In genomic region chr3:107855710-107856109, GRCh38 we compare ENCODE assay signal across 8 cellular contexts.
DNase-seq lines count a peak whose midpoint lies in the region; ATAC-seq and TF ChIP-seq lines count a peak whose summit lies in the region.

No MANE protein-coding gene starts in this region.

- no peaks in the 10 kb centered on the region for H3K4me1 ChIP-seq in right lobe of liver

- no peaks in the 10 kb centered on the region for H3K36me3 ChIP-seq in right lobe of liver

- no peaks in the 10 kb centered on the region for H3K4me1 Mint-ChIP-seq in T-helper 17 cell

- no peak overlapping the region for H3K4me3 ChIP-seq in GM12875 (ENCODE audit: low read depth, low read length)
- H3K4me3 ChIP-seq in right lobe of liver: no peak overlapping the region

- no peak for TF ChIP-seq POLR2A in right lobe of liver (IDR thresholded peaks at IDR 0.05)

- peak; percentile 89 for ATAC-seq in HG03520 (IDR thresholded peaks at IDR 0.05; ENCODE audit: unreplicated experiment)
- peak; percentile 62 for ATAC-seq in T-helper 17 cell
- ATAC-seq in right lobe of liver: peak in 3 of 4 donors; percentile 39 to 52 (median 52)
- no peak for ATAC-seq in GM21825 (IDR thresholded peaks at IDR 0.05; ENCODE audit: unreplicated experiment)

- no peak overlapping the region for H3K4me3 Mint-ChIP-seq in T-helper 17 cell

- H3K27ac ChIP-seq in right lobe of liver (no peak overlapping the region), substantia nigra (ENCODE audit: low read depth, low read length, poor library complexity, severe bottlenecking) (no peak overlapping the region)

- no peak for DNase-seq in T-helper 17 cell
- DNase-seq in right lobe of liver: no peak
- no peak for DNase-seq in foreskin melanocyte
- no peak for DNase-seq in NK-92 (lab: John Stamatoyannopoulos, UW; ENCODE audit: unreplicated experiment)
- DNase-seq in substantia nigra (lab: John Stamatoyannopoulos, UW): no peak

- TF ChIP-seq CTCF in GM12875 (IDR thresholded peaks at IDR 0.05; ENCODE audit: borderline replicate concordance, insufficient read depth, low read depth, low read length) (peak; percentile 59), right lobe of liver (IDR thresholded peaks at IDR 0.05) (peak in 1 of 4 donors; percentile 26)

- H3K27ac Mint-ChIP-seq in T-helper 17 cell: no peak overlapping the region

- H3K27me3 ChIP-seq in right lobe of liver: no peaks in the 10 kb centered on the region

- peaks cover 16% of the 10 kb centered on the region for H3K27me3 Mint-ChIP-seq in T-helper 17 cell

- WGBS in right lobe of liver (ENCODE audit: insufficient coverage, low coverage, low lambda C conversion rate, missing lambda C conversion rate): 52% methylated on average over 5 of the region's 5 CpGs

- H3K36me3 Mint-ChIP-seq in T-helper 17 cell (ENCODE audit: low read depth): no peaks in the 10 kb centered on the region

- no peaks in the 10 kb centered on the region for H3K9me3 ChIP-seq in T-helper 17 cell (ENCODE audit: control insufficient read depth, low read length, poor library complexity, severe bottlenecking)
- H3K9me3 ChIP-seq in right lobe of liver: no peaks in the 10 kb centered on the region

- intact Hi-C loops in right lobe of liver (cut with DNase I): no loop called here
